26 cellular contexts compared by ENCODE assay signal in the genomic region with DNA sequence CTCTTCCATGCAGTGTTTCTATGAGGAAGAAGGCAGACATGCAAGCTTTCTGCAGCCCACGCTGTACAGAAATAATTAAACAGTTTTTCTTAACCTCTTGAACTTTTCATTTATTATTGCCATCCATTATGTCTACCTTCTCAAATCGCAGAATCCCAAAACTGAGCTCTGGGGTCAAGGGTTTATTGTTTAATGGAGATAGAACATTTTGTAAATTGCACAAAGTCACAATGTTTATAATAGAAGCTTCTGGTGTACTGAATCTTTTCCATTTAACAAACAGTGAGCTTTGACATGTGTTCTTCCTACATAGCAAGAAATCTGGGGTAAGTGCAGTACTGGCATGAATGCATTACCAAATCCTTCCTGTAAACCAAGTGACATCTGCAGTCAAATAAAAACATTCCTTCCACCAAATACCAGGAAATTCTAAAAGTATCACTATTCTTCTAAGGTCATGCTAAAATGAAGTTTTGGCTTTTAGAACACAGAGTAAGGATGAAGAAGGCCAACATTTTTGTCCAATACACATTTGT.
DNase-seq lines count a peak whose midpoint lies in the region; ATAC-seq, FAIRE-seq and TF ChIP-seq lines count a peak whose summit lies in the region.
"Had no signal": no experiment of that assay in that cellular context is flagged by ENCODE, and none has a peak within 500 bp of the region (broad histone marks: within the 10 kb centered on the region; RNA-seq: fewer than 3 reads in every experiment).

No MANE protein-coding gene starts in this region.

- peaks cover 18% of the 10 kb centered on the region for H3K4me1 Mint-ChIP-seq in neural progenitor cell
- H3K4me1 Mint-ChIP-seq: activated CD4-positive, alpha-beta T cell treated with anti-CD3 and anti-CD28 coated beads, Interleukin-2, amount 10 ng/mL, durations not matched to agents 7 days and 5 days had no signal

- H3K9me3 ChIP-seq in heart left ventricle, result no peaks in the 10 kb centered on the region
- H3K9me3 ChIP-seq in fibroblast of lung (ENCODE audit: control insufficient read depth, insufficient read depth, low read depth, low read length), result no peaks in the 10 kb centered on the region
- no peaks in the 10 kb centered on the region for H3K9me3 ChIP-seq in muscle layer of colon (ENCODE audit: low read length)
- H3K9me3 ChIP-seq in vagina, result no peaks in the 10 kb centered on the region
- H3K9me3 ChIP-seq in neural progenitor cell (ENCODE audit: low read depth), result no peaks in the 10 kb centered on the region
- no peaks in the 10 kb centered on the region for H3K9me3 ChIP-seq in small intestine (ENCODE audit: control insufficient read depth, low read depth)
- H3K9me3 ChIP-seq: heart right ventricle, left lung, Peyer's patch, prostate gland, tibial artery had no signal

- H3K4me1 ChIP-seq in heart left ventricle (peaks cover 0 to 42% (median 7%) of the 10 kb centered on the region in 12 donors), fibroblast of lung (ENCODE audit: control insufficient read depth, extremely low read depth, insufficient read depth, low read length) (peaks cover 2% of the 10 kb centered on the region), muscle layer of colon (ENCODE audit: insufficient read depth, low read length) (peaks cover 50% of the 10 kb centered on the region), vagina (peaks cover 18% of the 10 kb centered on the region), neural progenitor cell (peaks cover 6% of the 10 kb centered on the region), small intestine (ENCODE audit: control insufficient read depth in 2 of 2, insufficient read depth in 1 of 2, low read depth in 1 of 2, low read length in 1 of 2) (no peaks in the 10 kb centered on the region)

- H3K27me3 ChIP-seq in heart left ventricle, result no peaks in the 10 kb centered on the region
- no peaks in the 10 kb centered on the region for H3K27me3 ChIP-seq in fibroblast of lung (ENCODE audit: control insufficient read depth, insufficient read depth, low read length)
- H3K27me3 ChIP-seq in muscle layer of colon (ENCODE audit: control insufficient read depth in 1 of 2, insufficient read depth in 2 of 2, low read length in 2 of 2), result no peaks in the 10 kb centered on the region
- no peaks in the 10 kb centered on the region for H3K27me3 ChIP-seq in vagina
- no peaks in the 10 kb centered on the region for H3K27me3 ChIP-seq in neural progenitor cell
- H3K27me3 ChIP-seq in small intestine (ENCODE audit: control insufficient read depth in 2 of 2, insufficient read depth in 2 of 2, low read length in 2 of 2), result no peaks in the 10 kb centered on the region
- H3K27me3 ChIP-seq: heart right ventricle, left lung, Peyer's patch, tibial artery had no signal

- H2AFZ ChIP-seq in fibroblast of lung (ENCODE audit: low read length) (no peak overlapping the region), neural progenitor cell (replicated peaks) (no peak overlapping the region)
- H2AFZ ChIP-seq: GM23338 had no signal

- peak in 2 of 4 donors; percentile 38 to 50 for ATAC-seq in heart left ventricle
- ATAC-seq: activated naive CD4-positive, alpha-beta T cell treated with anti-CD3 and anti-CD28 coated beads, Interleukin-2, amount 50 U/mL, for 72 hours; GM23338; left lung had no signal

- DNase-seq in heart left ventricle (no peak), cardiac septum (ENCODE audit: low spot score) (no peak), fibroblast of lung (ENCODE audit: low read depth in 2 of 2) (peak in 1 of 2 donors; percentile 73), vagina (ENCODE audit: extremely low spot score in 2 of 2) (no peak), neural progenitor cell (ENCODE audit: low spot score) (no peak), small intestine (no peak)
- DNase-seq in effector CD4-positive, alpha-beta T cell, result no peak
- DNase-seq: activated CD4-positive, alpha-beta T cell treated with anti-CD3 and anti-CD28 coated beads, Interleukin-2, amount 10 ng/mL, durations not matched to agents 7 days and 5 days; cerebellar nuclear complex; effector CD8-positive, alpha-beta T cell; left lung; NCI-H1436; NCI-H2107; NCI-H524; Peyer's patch; stimulated activated CD4-positive, alpha-beta T cell treated with anti-CD3 and anti-CD28 coated beads, Interleukin-2, amount 100 ng/mL, for 48 hours; stimulated activated naive CD4-positive, alpha-beta T cell; tibial artery; WERI-Rb-1 had no signal

- H3K36me3 Mint-ChIP-seq in neural progenitor cell, result no peaks in the 10 kb centered on the region
- H3K36me3 Mint-ChIP-seq: activated naive CD4-positive, alpha-beta T cell treated with anti-CD3 and anti-CD28 coated beads, Interleukin-2, amount 50 U/mL, for 72 hours had no signal

- no peaks in the 10 kb centered on the region for H3F3A ChIP-seq in neural progenitor cell (ENCODE audit: low read depth)

- intact Hi-C loops in heart left ventricle (cut with DNase I), result loop anchor here (2.0 to 10.0 kb wide), 11 partner anchors 104 to 810 kb away; partner anchors contain the start of gene BMP4 (in 2 of the 10)
- intact Hi-C loops in cardiac septum (cut with DNase I), result loop anchor here (10.0 kb wide), 2 partner anchors 416 to 486 kb away; partner anchors contain the start of gene BMP4
- intact Hi-C loops in vagina (cut with DNase I), result loop anchor here (10.0 kb wide), 1 partner anchor 636 kb away; no protein-coding TSS in a partner anchor

- H4K20me1 ChIP-seq in fibroblast of lung (ENCODE audit: control insufficient read depth, extremely low read depth, insufficient read depth, low read length) (no peaks in the 10 kb centered on the region), neural progenitor cell (ENCODE audit: low read depth) (no peaks in the 10 kb centered on the region)

- H3K9me3 Mint-ChIP-seq in neural progenitor cell, result no peaks in the 10 kb centered on the region
- H3K9me3 Mint-ChIP-seq: activated CD4-positive, alpha-beta T cell treated with anti-CD3 and anti-CD28 coated beads, Interleukin-2, amount 10 ng/mL, durations not matched to agents 7 days and 5 days; activated naive CD4-positive, alpha-beta T cell treated with anti-CD3 and anti-CD28 coated beads, Interleukin-2, amount 50 U/mL, for 72 hours; GM23338 had no signal

- H3K27ac ChIP-seq in heart left ventricle (peak overlapping the region in 7 of 12 donors; percentile 21 to 62 (median 45)), fibroblast of lung (ENCODE audit: insufficient read depth, low read length) (no peak overlapping the region), muscle layer of colon (ENCODE audit: low read depth, low read length) (peak overlapping the region; percentile 51), vagina (peak overlapping the region; percentile 57), neural progenitor cell (no peak overlapping the region), small intestine (ENCODE audit: low read depth in 1 of 2, low read length in 1 of 2) (peak overlapping the region in 1 of 2 donors; percentile 42)
- H3K27ac ChIP-seq: C4-2B, left lung, prostate gland, tibial artery, WERI-Rb-1 had no signal

- H3K27ac Mint-ChIP-seq in neural progenitor cell, result no peak overlapping the region
- H3K27ac Mint-ChIP-seq: activated CD4-positive, alpha-beta T cell treated with anti-CD3 and anti-CD28 coated beads, Interleukin-2, amount 10 ng/mL, durations not matched to agents 7 days and 5 days; activated naive CD4-positive, alpha-beta T cell treated with anti-CD3 and anti-CD28 coated beads, Interleukin-2, amount 50 U/mL, for 72 hours; GM23338 had no signal

- H3K79me2 ChIP-seq in fibroblast of lung (ENCODE audit: control insufficient read depth, insufficient read depth, low read length), result no peaks in the 10 kb centered on the region
- H3K79me2 ChIP-seq in neural progenitor cell (ENCODE audit: low read depth), result no peaks in the 10 kb centered on the region

- peak overlapping the region; percentile 16 for H3K4me2 ChIP-seq in fibroblast of lung (ENCODE audit: extremely low read depth, insufficient read depth, low read length)
- H3K4me2 ChIP-seq in neural progenitor cell, result no peak overlapping the region
- H3K4me2 ChIP-seq: GM23338 had no signal

- H3K4me3 ChIP-seq in heart left ventricle, result no peak overlapping the region
- H3K4me3 ChIP-seq in fibroblast of lung (replicated peaks in 1 of 4; ENCODE audit: control extremely low read depth in 1 of 4, insufficient read depth in 1 of 4, low read depth in 3 of 4, low read length in 4 of 4), result no peak overlapping the region
- no peak overlapping the region for H3K4me3 ChIP-seq in muscle layer of colon (ENCODE audit: low read depth in 1 of 2, low read length in 2 of 2)
- no peak overlapping the region for H3K4me3 ChIP-seq in vagina
- no peak overlapping the region for H3K4me3 ChIP-seq in neural progenitor cell
- H3K4me3 ChIP-seq in small intestine (ENCODE audit: low read depth in 1 of 2, low read length in 2 of 2), result no peak overlapping the region
- H3K4me3 ChIP-seq: GM23338, heart right ventricle, left lung, Peyer's patch, prostate gland, tibial artery had no signal

- no peak for FAIRE-seq in small intestine (lab: Jason Lieb, UNC)
- FAIRE-seq: astrocyte had no signal

- H3K36me3 ChIP-seq in heart left ventricle, result no peaks in the 10 kb centered on the region
- no peaks in the 10 kb centered on the region for H3K36me3 ChIP-seq in fibroblast of lung (ENCODE audit: control insufficient read depth, insufficient read depth, low read length)
- no peaks in the 10 kb centered on the region for H3K36me3 ChIP-seq in muscle layer of colon (ENCODE audit: insufficient read depth, low read length)
- H3K36me3 ChIP-seq in vagina, result no peaks in the 10 kb centered on the region
- no peaks in the 10 kb centered on the region for H3K36me3 ChIP-seq in neural progenitor cell
- no peaks in the 10 kb centered on the region for H3K36me3 ChIP-seq in small intestine (ENCODE audit: control insufficient read depth in 2 of 2, insufficient read depth in 2 of 2, low read length in 2 of 2)
- H3K36me3 ChIP-seq: heart right ventricle, left lung, Peyer's patch, prostate gland, tibial artery, WERI-Rb-1 had no signal

- WGBS in heart left ventricle, 4 donors, result 61 to 81% (median 77%) methylated on average over 2 of the region's 2 CpGs
- 52 to 74% (median 58%) methylated on average over 2 of the region's 2 CpGs for WGBS in small intestine, 3 donors

- no peak overlapping the region for H3K4me3 Mint-ChIP-seq in neural progenitor cell
- H3K4me3 Mint-ChIP-seq: activated CD4-positive, alpha-beta T cell treated with anti-CD3 and anti-CD28 coated beads, Interleukin-2, amount 10 ng/mL, durations not matched to agents 7 days and 5 days; GM23338 had no signal

- TF ChIP-seq POLR2A in heart left ventricle (IDR thresholded peaks at IDR 0.05) (no peak), vagina (IDR thresholded peaks at IDR 0.05) (no peak)

- TF ChIP-seq CTCF in heart left ventricle (IDR thresholded peaks at IDR 0.05), result no peak
- no peak for TF ChIP-seq CTCF in fibroblast of lung (conservative IDR thresholded peaks at IDR 0.05 in 1 of 2, IDR thresholded peaks at IDR 0.05 in 1 of 2; ENCODE audit: low read depth in 1 of 2, low read length in 2 of 2)
- TF ChIP-seq CTCF in vagina (IDR thresholded peaks at IDR 0.05), result no peak
- TF ChIP-seq CTCF in neural progenitor cell (IDR thresholded peaks at IDR 0.05), result no peak

- H3K27me3 Mint-ChIP-seq in neural progenitor cell (ENCODE audit: insufficient read depth, low read depth), result no peaks in the 10 kb centered on the region
- H3K27me3 Mint-ChIP-seq: activated CD4-positive, alpha-beta T cell treated with anti-CD3 and anti-CD28 coated beads, Interleukin-2, amount 10 ng/mL, durations not matched to agents 7 days and 5 days had no signal

- H3K9ac ChIP-seq in fibroblast of lung (ENCODE audit: insufficient read depth, low read length) (no peak overlapping the region), muscle layer of colon (ENCODE audit: low read length) (no peak overlapping the region), neural progenitor cell (no peak overlapping the region)

Comparison
In these comparisons a context has a peak if more than half of its experiments do, and no peak if none do; other contexts are left out.
1. H3K27ac ChIP-seq: peak in heart left ventricle (7 of 12), muscle layer of colon (single experiment) and vagina (single experiment); none in fibroblast of lung (single experiment) and neural progenitor cell (single experiment).